In the genomic region with DNA sequence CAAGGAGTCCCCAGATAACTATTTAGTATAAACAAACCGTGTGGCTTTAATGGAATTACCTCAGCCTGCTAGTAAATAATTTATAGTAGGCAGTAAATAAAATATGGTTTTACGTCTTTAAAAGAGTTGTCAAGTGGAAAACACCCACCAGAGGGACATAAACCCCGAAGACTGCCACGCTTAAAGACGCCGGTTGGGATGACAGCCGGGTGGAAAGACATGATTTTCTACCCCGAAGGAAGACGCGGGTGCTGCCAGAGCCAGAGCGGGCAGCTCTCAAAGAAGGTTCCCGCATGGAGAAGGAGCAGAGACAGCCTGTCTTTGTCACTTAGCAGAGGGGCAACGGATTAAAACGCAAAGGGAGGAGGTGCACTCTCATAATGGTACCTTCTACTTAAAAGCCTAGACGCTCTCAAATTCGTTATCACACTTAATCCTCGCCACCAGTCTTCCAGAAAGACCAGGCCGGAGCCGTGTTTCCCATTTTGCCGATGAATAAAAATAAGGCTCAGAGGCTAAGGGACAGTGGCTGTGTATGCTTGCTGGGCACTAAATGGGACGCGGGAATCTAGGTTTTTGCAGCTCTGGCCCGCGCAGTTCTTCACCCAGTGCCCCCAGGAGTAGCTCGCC, we compare ENCODE assay signal across 31 cellular contexts.
DNase-seq lines count a peak whose midpoint lies in the region; ATAC-seq, FAIRE-seq and TF ChIP-seq lines count a peak whose summit lies in the region.
"Had no signal": no experiment of that assay in that cellular context is flagged by ENCODE, and none has a peak within 500 bp of the region (broad histone marks: within the 10 kb centered on the region; RNA-seq: fewer than 3 reads in every experiment).

No MANE protein-coding gene starts in this region.

- H3K9ac ChIP-seq in H1 (replicated peaks in 1 of 4; ENCODE audit: extremely low read depth in 1 of 4, low read depth in 3 of 4, low read length in 3 of 4): no peak overlapping the region
- H3K9ac ChIP-seq: parathyroid adenoma had no signal

- no peak for ATAC-seq in naive thymus-derived CD8-positive, alpha-beta T cell
- no peak for ATAC-seq in activated T-helper 17 cell treated with anti-CD3 and anti-CD28 coated beads, Interleukin-2, amount 50 U/mL, for 72 hours (replicated peaks)
- ATAC-seq: activated naive CD4-positive, alpha-beta T cell treated with anti-CD3 and anti-CD28 coated beads, Interleukin-2, amount 50 U/mL, for 72 hours; lower lobe of right lung; natural killer cell treated with Interleukin-12 subunit alpha and Interleukin-12 subunit beta and Interleukin-15 and Interleukin-18, amount 100 ng/mL, for 72 hours had no signal

- peak; percentile 11 for DNase-seq in DMS53 treated with DMSO at 0.1 percent for 48 hours (lab: John Stamatoyannopoulos, UW; ENCODE audit: unreplicated experiment)
- DNase-seq in H7: peak; percentile 46
- no peak for DNase-seq in H1 (ENCODE audit: low read depth in 1 of 2, low spot score in 2 of 2)
- no peak for DNase-seq in neural crest cell (ENCODE audit: low read depth, low spot score)
- DNase-seq in naive thymus-derived CD8-positive, alpha-beta T cell: no peak
- DNase-seq in SW 1271 (lab: John Stamatoyannopoulos, UW): no peak
- DNase-seq: activated CD4-positive, alpha-beta memory T cell treated with anti-CD3 and anti-CD28 coated beads for 36 hours; activated CD8-positive, alpha-beta memory T cell treated with anti-CD3 and anti-CD28 coated beads, Interleukin-2, amount 50 U/mL, for 4 hours; anterior cingulate cortex; effector CD8-positive, alpha-beta T cell; erythroblast; GOT3; lower lobe of right lung; NCI-H1092; NCI-H2081 treated with DMSO at 0.1 percent for 48 hours; NCI-H446 treated with DMSO at 0.1 percent for 48 hours; Peyer's patch; SHP77 treated with DMSO at 0.1 percent for 48 hours; T1000; transverse colon; WERI-Rb-1 had no signal

- no peaks in the 10 kb centered on the region for H3K36me3 ChIP-seq in H7 (replicated peaks; ENCODE audit: control insufficient read depth, insufficient read depth, low read length)
- H3K36me3 ChIP-seq in H1 (ENCODE audit: control insufficient read depth in 2 of 4, insufficient read depth in 4 of 4, low read length in 3 of 4): no peaks in the 10 kb centered on the region
- H3K36me3 ChIP-seq: lower lobe of right lung, Peyer's patch, right atrium auricular region, transverse colon, WERI-Rb-1 had no signal

- no peaks in the 10 kb centered on the region for H4K20me1 ChIP-seq in H1 (replicated peaks in 1 of 2; ENCODE audit: control insufficient read depth in 1 of 2, insufficient read depth in 2 of 2, low read length in 2 of 2)

- FAIRE-seq in H1 (lab: Jason Lieb, UNC): no peak
- FAIRE-seq: colon, D721Med, GM12891 had no signal

- no peaks in the 10 kb centered on the region for H3K36me3 Mint-ChIP-seq in neural crest cell (ENCODE audit: low read depth)
- peaks cover 0 to 10% (median 3%) of the 10 kb centered on the region in 3 donors for H3K36me3 Mint-ChIP-seq in naive thymus-derived CD8-positive, alpha-beta T cell
- no peaks in the 10 kb centered on the region for H3K36me3 Mint-ChIP-seq in activated T-helper 17 cell treated with anti-CD3 and anti-CD28 coated beads, Interleukin-2, amount 50 U/mL, for 72 hours (ENCODE audit: low read depth)
- H3K36me3 Mint-ChIP-seq: natural killer cell treated with Interleukin-12 subunit alpha and Interleukin-12 subunit beta and Interleukin-15 and Interleukin-18, amount 100 ng/mL, for 72 hours had no signal

- H3K79me1 ChIP-seq in H1 (ENCODE audit: low read depth, low read length): no peaks in the 10 kb centered on the region

- no peaks in the 10 kb centered on the region for H3K9me3 Mint-ChIP-seq in neural crest cell
- peaks cover 0 to 20% (median 0%) of the 10 kb centered on the region in 9 donors for H3K9me3 Mint-ChIP-seq in naive thymus-derived CD8-positive, alpha-beta T cell
- no peaks in the 10 kb centered on the region for H3K9me3 Mint-ChIP-seq in activated T-helper 17 cell treated with anti-CD3 and anti-CD28 coated beads, Interleukin-2, amount 50 U/mL, for 72 hours
- H3K9me3 Mint-ChIP-seq: activated CD4-positive, alpha-beta memory T cell treated with anti-CD3 and anti-CD28 coated beads for 36 hours; activated naive CD4-positive, alpha-beta T cell treated with anti-CD3 and anti-CD28 coated beads, Interleukin-2, amount 50 U/mL, for 72 hours; activated T-helper 2 cell treated with anti-CD3 and anti-CD28 coated beads, Interferon-gamma antibody, Interleukin-2, Interleukin-4, amounts not matched to agents 10 μg/mL and 5 μg/mL and 100 μg/mL, durations not matched to agents 14 hours and 24 hours and 36 hours; natural killer cell treated with Interleukin-12 subunit alpha and Interleukin-12 subunit beta and Interleukin-15 and Interleukin-18, amount 100 ng/mL, for 72 hours had no signal

- no peak overlapping the region for H2AFZ ChIP-seq in H1 (ENCODE audit: low read length)
- H2AFZ ChIP-seq: parathyroid adenoma had no signal

- no peak overlapping the region for H4K5ac ChIP-seq in H1 (ENCODE audit: insufficient read length, low read depth, low read length)

- H3K14ac ChIP-seq in H1 (ENCODE audit: insufficient read length): no peak overlapping the region

- no peak overlapping the region for H3K27ac ChIP-seq in H1 (ENCODE audit: low read depth, low read length)
- H3K27ac ChIP-seq: lower lobe of right lung, parathyroid adenoma, Peyer's patch, right atrium auricular region, transverse colon, WERI-Rb-1 had no signal

- no peak overlapping the region for H2AK5ac ChIP-seq in H1 (ENCODE audit: low read depth, low read length)

- H3K27me3 ChIP-seq in H7 (ENCODE audit: control insufficient read depth, insufficient read depth, low read length) (peaks cover 56% of the 10 kb centered on the region), H1 (replicated peaks in 1 of 4; ENCODE audit: control insufficient read depth in 3 of 4, extremely low read depth in 1 of 4, insufficient read depth in 3 of 4, low read length in 3 of 4) (peaks cover 6 to 37% (median 25%) of the 10 kb centered on the region in 4 experiments)

- TF ChIP-seq CTCF in H1 (IDR thresholded peaks at IDR 0.05; ENCODE audit: control extremely low read depth in 1 of 3, insufficient read depth in 1 of 3, low read depth in 1 of 3, low read length in 3 of 3): no peak
- no peak for TF ChIP-seq CTCF in neural crest cell (conservative IDR thresholded peaks at IDR 0.05)

- no peak overlapping the region for H4K8ac ChIP-seq in H1 (ENCODE audit: extremely low read depth, insufficient read depth, low read length)

- CTCF ChIA-PET in H1 (lab: Charles Lee; ENCODE audit: partially characterized antibody): interaction anchor here (0.6 to 1.0 kb wide), 2 partner anchors 24 to 64 kb away, joined by 3 read pairs; no protein-coding TSS in a partner anchor

- H2BK5ac ChIP-seq in H1 (ENCODE audit: low read depth, low read length): no peak overlapping the region

- H3K56ac ChIP-seq in H1 (replicated peaks; ENCODE audit: insufficient read length, low read depth, low read length): no peak overlapping the region

- no peak for TF ChIP-seq RAD21 in H1 (IDR thresholded peaks at IDR 0.05 in 1 of 2, conservative IDR thresholded peaks at IDR 0.05 in 1 of 2; ENCODE audit: low read depth in 2 of 2, low read length in 2 of 2)

- no peak for TF ChIP-seq POLR2A in H1 (IDR thresholded peaks at IDR 0.05; ENCODE audit: control extremely low read depth in 1 of 2, low read depth in 2 of 2, low read length in 2 of 2)

- H2BK15ac ChIP-seq in H1 (ENCODE audit: low read length): no peak overlapping the region

- POLR2A ChIA-PET in H1 (lab: Charles Lee; ENCODE audit: partially characterized antibody): no interaction called here
- POLR2A ChIA-PET in naive thymus-derived CD8-positive, alpha-beta T cell (lab: Charles Lee): no interaction called here

- peaks cover 14% of the 10 kb centered on the region for H3K4me1 Mint-ChIP-seq in neural crest cell
- peaks cover 3 to 15% (median 11%) of the 10 kb centered on the region in 4 donors for H3K4me1 Mint-ChIP-seq in naive thymus-derived CD8-positive, alpha-beta T cell
- H3K4me1 Mint-ChIP-seq in activated T-helper 17 cell treated with anti-CD3 and anti-CD28 coated beads, Interleukin-2, amount 50 U/mL, for 72 hours: no peaks in the 10 kb centered on the region

- no peak overlapping the region; the same call in 1 of the 2 replicates for H3K18ac ChIP-seq in H1 (ENCODE audit: extremely low read depth, low read length)

- no peak overlapping the region for H3K4ac ChIP-seq in H1 (replicated peaks; ENCODE audit: insufficient read length, low read depth, low read length)

- H3K27me3 Mint-ChIP-seq in neural crest cell (ENCODE audit: low read depth): peaks cover 95% of the 10 kb centered on the region
- peaks cover 30 to 65% (median 45%) of the 10 kb centered on the region in 5 donors for H3K27me3 Mint-ChIP-seq in naive thymus-derived CD8-positive, alpha-beta T cell
- peaks cover 35% of the 10 kb centered on the region for H3K27me3 Mint-ChIP-seq in activated T-helper 17 cell treated with anti-CD3 and anti-CD28 coated beads, Interleukin-2, amount 50 U/mL, for 72 hours

- no peak overlapping the region for H3K27ac Mint-ChIP-seq in neural crest cell (ENCODE audit: unreplicated experiment)
- H3K27ac Mint-ChIP-seq in naive thymus-derived CD8-positive, alpha-beta T cell: no peak overlapping the region
- H3K27ac Mint-ChIP-seq in activated T-helper 17 cell treated with anti-CD3 and anti-CD28 coated beads, Interleukin-2, amount 50 U/mL, for 72 hours: no peak overlapping the region
- H3K27ac Mint-ChIP-seq: activated CD4-positive, alpha-beta memory T cell treated with anti-CD3 and anti-CD28 coated beads for 36 hours; activated naive CD4-positive, alpha-beta T cell treated with anti-CD3 and anti-CD28 coated beads, Interleukin-2, amount 50 U/mL, for 72 hours; activated T-helper 2 cell treated with anti-CD3 and anti-CD28 coated beads, Interferon-gamma antibody, Interleukin-2, Interleukin-4, amounts not matched to agents 10 μg/mL and 5 μg/mL and 100 μg/mL, durations not matched to agents 14 hours and 24 hours and 36 hours; CD14-positive monocyte; natural killer cell treated with Interleukin-12 subunit alpha and Interleukin-12 subunit beta and Interleukin-15 and Interleukin-18, amount 100 ng/mL, for 72 hours had no signal

- no peak overlapping the region for H2BK20ac ChIP-seq in H1 (ENCODE audit: low read length)

- H3K23me2 ChIP-seq in H1 (ENCODE audit: low read depth, low read length): peaks cover 10% of the 10 kb centered on the region; the same call in 1 of the 2 replicates

- H3K23ac ChIP-seq in H1 (ENCODE audit: insufficient read length): no peak overlapping the region

- H3K4me3 ChIP-seq in H7 (ENCODE audit: insufficient read depth, low read depth, low read length) (peak overlapping the region; percentile 38), H1 (ENCODE audit: extremely low read depth in 1 of 4, insufficient read depth in 2 of 4, low read depth in 3 of 4, low read length in 4 of 4) (peak overlapping the region; percentile 24 to 62 (median 34); a peak in 5 of 8 replicates)
- H3K4me3 ChIP-seq: lower lobe of right lung, Peyer's patch, right atrium auricular region, transverse colon had no signal

- peak overlapping the region; percentile 38 for H3K4me3 Mint-ChIP-seq in neural crest cell
- H3K4me3 Mint-ChIP-seq in naive thymus-derived CD8-positive, alpha-beta T cell: peak overlapping the region in 3 of 10 donors; percentile 14 to 34 (median 25)
- H3K4me3 Mint-ChIP-seq in activated T-helper 17 cell treated with anti-CD3 and anti-CD28 coated beads, Interleukin-2, amount 50 U/mL, for 72 hours: no peak overlapping the region
- H3K4me3 Mint-ChIP-seq: activated CD4-positive, alpha-beta memory T cell treated with anti-CD3 and anti-CD28 coated beads for 36 hours; natural killer cell treated with Interleukin-12 subunit alpha and Interleukin-12 subunit beta and Interleukin-15 and Interleukin-18, amount 100 ng/mL, for 72 hours had no signal

- peak overlapping the region; percentile 71 to 85 for H3K4me2 ChIP-seq in H1 (ENCODE audit: insufficient read depth in 1 of 2, low read depth in 2 of 2, low read length in 2 of 2)

- H3K79me2 ChIP-seq in H1 (ENCODE audit: control insufficient read depth in 1 of 2, insufficient read depth in 2 of 2, low read length in 2 of 2): no peaks in the 10 kb centered on the region
- H3K79me2 ChIP-seq: parathyroid adenoma had no signal

- no peak overlapping the region for H4K91ac ChIP-seq in H1 (replicated peaks; ENCODE audit: insufficient read length, low read length)

- H2BK120ac ChIP-seq in H1 (replicated peaks; ENCODE audit: low read depth, low read length): no peak overlapping the region

- peaks cover 0 to 3% (median 1%) of the 10 kb centered on the region in 4 experiments; a peak in 3 of 7 replicates for H3K4me1 ChIP-seq in H1 (replicated peaks in 1 of 4; ENCODE audit: control insufficient read depth in 3 of 4, insufficient read depth in 4 of 4, low read length in 3 of 4)
- H3K4me1 ChIP-seq: parathyroid adenoma, Peyer's patch had no signal

- no peaks in the 10 kb centered on the region for H3K9me3 ChIP-seq in H1 (ENCODE audit: insufficient read depth in 2 of 2, low read depth in 1 of 2, low read length in 1 of 2)
- H3K9me3 ChIP-seq: lower lobe of right lung, Peyer's patch, right atrium auricular region, transverse colon had no signal

- 1% methylated on average over 17 of the region's 25 CpGs; no CpG with 5 or more reads in 1 of the 2 experiments for WGBS in H1 (ENCODE audit: extremely low coverage in 1 of 2, insufficient coverage in 1 of 2, insufficient read length in 1 of 2, insufficient replicate concordance in 2 of 2, low coverage in 1 of 2, low lambda C conversion rate in 2 of 2, missing lambda C conversion rate in 1 of 2), 2 experiments

- no peak overlapping the region for H2BK12ac ChIP-seq in H1 (ENCODE audit: low read depth, low read length)

- TF ChIP-seq EP300 in H1 (IDR thresholded peaks at IDR 0.05; ENCODE audit: borderline replicate concordance in 1 of 2, low read depth in 2 of 2, low read length in 2 of 2): no peak

Comparison
In these comparisons a context has a peak if more than half of its experiments do, and no peak if none do; other contexts are left out.
1. DNase-seq: peak in DMS53 treated with DMSO at 0.1 percent for 48 hours (single experiment) and H7 (single experiment); none in H1 (0 of 2), neural crest cell (single experiment), naive thymus-derived CD8-positive, alpha-beta T cell (0 of 10) and SW 1271 (0 of 2).